1 cellular context compared by ENCODE assay signal in genomic region chr22:39665229-39665628, GRCh38.
TF ChIP-seq lines count a peak whose summit lies in the region.

No MANE protein-coding gene starts in this region.

TF ChIP-seq in HepG2, 621 proteins besides CTCF, POLR2A, EP300 and RAD21 (continued from another document):
- no peak for TF ChIP-seq PRDM10 (CRISPR knock-in tag; IDR thresholded peaks at IDR 0.05; ENCODE audit: low read depth)
- TF ChIP-seq MATR3 (CRISPR knock-in tag; IDR thresholded peaks at IDR 0.05), result no peak
- no peak for TF ChIP-seq KDM2A (CRISPR knock-in tag; IDR thresholded peaks at IDR 0.05; ENCODE audit: borderline replicate concordance, low read depth)
- no peak for TF ChIP-seq ZBTB2 (CRISPR knock-in tag; IDR thresholded peaks at IDR 0.05; ENCODE audit: low read depth)
- TF ChIP-seq AHR (CRISPR knock-in tag; IDR thresholded peaks at IDR 0.05), result no peak
- no peak for TF ChIP-seq ZBTB3 (CRISPR knock-in tag; IDR thresholded peaks at IDR 0.05; ENCODE audit: borderline replicate concordance, low read depth)
- no peak for TF ChIP-seq TOE1 (CRISPR knock-in tag; IDR thresholded peaks at IDR 0.05)
- no peak for TF ChIP-seq ZNF484 (CRISPR knock-in tag; IDR thresholded peaks at IDR 0.05; ENCODE audit: borderline replicate concordance, low read depth)
- TF ChIP-seq LRRFIP1 (CRISPR knock-in tag; conservative IDR thresholded peaks at IDR 0.05), result no peak
- TF ChIP-seq ZNF775 (CRISPR knock-in tag; IDR thresholded peaks at IDR 0.05; ENCODE audit: borderline replicate concordance), result no peak
- no peak for TF ChIP-seq JUND (CRISPR knock-in tag; IDR thresholded peaks at IDR 0.05)
- no peak for TF ChIP-seq RELA (CRISPR knock-in tag; IDR thresholded peaks at IDR 0.05)
